ENCODE assay signal across 14 cellular contexts in the genomic region with DNA sequence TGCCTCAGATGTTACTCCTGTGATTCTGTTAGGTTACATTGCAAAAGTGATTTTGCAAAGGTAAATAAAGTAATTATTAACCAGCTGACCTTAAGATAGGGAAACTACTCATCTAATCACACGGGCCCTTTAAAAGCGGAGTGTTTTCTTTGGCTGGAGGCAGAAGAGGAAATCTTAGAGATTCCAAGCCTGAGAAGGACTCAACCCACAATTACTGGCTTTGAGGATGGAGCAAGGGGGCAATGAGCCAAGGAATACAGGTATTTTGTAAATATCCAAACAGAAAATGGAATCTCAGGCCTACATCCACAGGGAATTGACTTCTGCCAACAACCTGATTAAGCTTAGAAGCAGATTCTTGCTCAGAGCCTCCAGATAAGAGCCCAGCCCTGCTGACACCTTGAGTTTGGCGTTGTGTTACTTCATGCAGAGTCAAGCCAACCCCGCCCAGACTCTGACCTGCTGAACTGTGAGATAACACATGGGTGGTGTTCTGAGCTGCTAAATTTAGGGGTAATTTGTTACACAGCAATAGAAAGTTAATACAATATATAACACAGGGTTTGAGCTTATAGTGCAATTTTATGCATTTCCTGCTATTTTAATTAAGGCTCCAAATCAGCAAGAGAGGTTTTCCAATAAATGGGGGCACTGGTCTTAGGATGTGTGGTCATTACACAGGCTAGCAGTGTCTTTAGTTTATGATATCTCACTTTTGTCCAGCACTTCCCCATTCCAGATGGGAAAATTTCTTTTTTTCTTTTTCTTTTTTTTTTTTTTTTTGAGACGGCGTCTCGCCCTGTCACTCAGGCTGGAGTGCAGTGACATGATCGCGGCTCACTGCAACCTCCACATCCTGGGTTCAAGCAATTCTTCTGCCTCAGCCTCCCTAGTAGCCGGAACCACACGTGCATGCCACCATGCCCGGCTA. TPM values are rescaled to one million over a fixed set of nuclear protein-coding genes. Genes with fewer than 3 reads are reported as not detected.
DNase-seq lines count a peak whose midpoint lies in the region; ATAC-seq and TF ChIP-seq lines count a peak whose summit lies in the region.
"Had no signal": no experiment of that assay in that cellular context is flagged by ENCODE, and none has a peak within 500 bp of the region (broad histone marks: within the 10 kb centered on the region; RNA-seq: fewer than 3 reads in every experiment).

No MANE protein-coding gene starts in this region.

- H3K4me1 ChIP-seq in PC-9 (replicated peaks; ENCODE audit: insufficient read depth) (peaks cover 30% of the 10 kb centered on the region), mucosa of rectum (ENCODE audit: control insufficient read depth in 2 of 2, insufficient read depth in 2 of 2, low read length in 2 of 2) (peaks cover 4 to 19% of the 10 kb centered on the region in 2 donors)

- no peaks in the 10 kb centered on the region for H4K20me1 ChIP-seq in PC-9 (ENCODE audit: insufficient read depth)

- H3K9me3 ChIP-seq in PC-9 (ENCODE audit: insufficient read depth, low read depth) (no peaks in the 10 kb centered on the region; the same call in 1 of the 2 replicates), mucosa of rectum (ENCODE audit: control insufficient read depth in 2 of 2, low read length in 2 of 2) (no peaks in the 10 kb centered on the region)

- no peaks in the 10 kb centered on the region for H3K36me3 ChIP-seq in PC-9 (ENCODE audit: low read depth)
- no peaks in the 10 kb centered on the region for H3K36me3 ChIP-seq in mucosa of rectum (ENCODE audit: control insufficient read depth in 2 of 2, insufficient read depth in 2 of 2, low read length in 2 of 2)

- H3K27ac ChIP-seq in PC-9 (no peak overlapping the region), mucosa of rectum (ENCODE audit: low read depth in 2 of 2, low read length in 2 of 2) (peak overlapping the region; percentile 70 to 72)
- H3K27ac ChIP-seq: foreskin keratinocyte had no signal

- peak overlapping the region; percentile 44; the same call in 1 of the 2 replicates for H2AFZ ChIP-seq in PC-9

- ATAC-seq in esophagus mucosa (peak; percentile 83), GM21423 (IDR thresholded peaks at IDR 0.05; ENCODE audit: unreplicated experiment) (no peak), HG03196 (IDR thresholded peaks at IDR 0.05; ENCODE audit: unreplicated experiment) (no peak)
- ATAC-seq: activated CD4-positive, alpha-beta T cell treated with anti-CD3 and anti-CD28 coated beads for 36 hours had no signal

- H3K9me2 ChIP-seq in PC-9 (ENCODE audit: insufficient read depth) = no peaks in the 10 kb centered on the region

- intact Hi-C loops in PC-9 (cut with micrococcal nuclease; ENCODE audit: unreplicated experiment) = no loop called here
- intact Hi-C loops in head of caudate nucleus (cut with DNase I) = no loop called here

- POLR2A ChIA-PET in PC-9 (lab: Charles Lee; ENCODE audit: unreplicated experiment) = no interaction called here

- H3K4me2 ChIP-seq in PC-9 = peak overlapping the region; percentile 27

- CTCF ChIA-PET in PC-9 (lab: Charles Lee) = interaction anchor here (1.8 kb wide), 1 partner anchor 360 kb away, joined by 4 read pairs; no protein-coding TSS in a partner anchor

- H3K9ac ChIP-seq in mucosa of rectum (ENCODE audit: low read depth in 1 of 2, low read length in 2 of 2) = no peak overlapping the region

- DNase-seq in DMS79 treated with DMSO at 0.1 percent for 48 hours (lab: John Stamatoyannopoulos, UW) = peak; percentile 88
- DNase-seq in PC-9 = peak; percentile 26 to 67
- DNase-seq in stimulated activated CD4-positive, alpha-beta T cell treated with anti-CD3 and anti-CD28 coated beads, Interleukin-4, amount 100 ng/mL, for 4 hours = no peak
- DNase-seq in head of caudate nucleus = no peak
- DNase-seq: activated CD4-positive, alpha-beta T cell treated with anti-CD3 and anti-CD28 coated beads for 36 hours; activated naive CD8-positive, alpha-beta T cell treated with anti-CD3 and anti-CD28 coated beads for 36 hours; CD4-positive, alpha-beta memory T cell; foreskin keratinocyte; MV-4-11; naive thymus-derived CD8-positive, alpha-beta T cell had no signal

- H3K27me3 ChIP-seq in PC-9 (ENCODE audit: insufficient read depth, low read depth) (no peaks in the 10 kb centered on the region), mucosa of rectum (ENCODE audit: control insufficient read depth in 2 of 2, insufficient read depth in 2 of 2, low read length in 2 of 2) (no peaks in the 10 kb centered on the region)
- H3K27me3 ChIP-seq: foreskin keratinocyte had no signal

- no peak overlapping the region for H3K4me3 ChIP-seq in PC-9
- peak overlapping the region in 1 of 2 donors; percentile 37 for H3K4me3 ChIP-seq in mucosa of rectum (ENCODE audit: low read length in 2 of 2)

- no peaks in the 10 kb centered on the region for H3K79me2 ChIP-seq in PC-9 (ENCODE audit: low read depth)

- no peak for TF ChIP-seq CTCF in PC-9 (conservative IDR thresholded peaks at IDR 0.05)

- BruUV-seq in PC-9 (replicated peaks; lab: Mats Ljungman, UMichigan) = no TSS peak

- H3F3A ChIP-seq in PC-9 (ENCODE audit: insufficient read depth, low read depth) = peaks cover 14% of the 10 kb centered on the region; the same call in 1 of the 2 replicates

RNA-seq across cellular contexts. Expression of gene NFKBIZ, which starts 19.5 kb away (rescaled TPM):
- 44.9 and 57.7 TPM in 2 replicates for total RNA-seq in PC-9 (2021)
- total RNA-seq in esophagus mucosa = 56.3 TPM

Comparison
In these comparisons a context has a peak if more than half of its experiments do, and no peak if none do; other contexts are left out.
1. DNase-seq: peak in DMS79 treated with DMSO at 0.1 percent for 48 hours (single experiment) and PC-9 (2 of 2); none in stimulated activated CD4-positive, alpha-beta T cell treated with anti-CD3 and anti-CD28 coated beads, Interleukin-4, amount 100 ng/mL, for 4 hours (0 of 2) and head of caudate nucleus (0 of 42).